ENCODE assay signal across 30 cellular contexts in genomic region chr5:6592611-6593010, GRCh38. TPM values are rescaled to one million over a fixed set of nuclear protein-coding genes. Genes with fewer than 3 reads are reported as not detected.
DNase-seq lines count a peak whose midpoint lies in the region; ATAC-seq, FAIRE-seq and TF ChIP-seq lines count a peak whose summit lies in the region.
"Had no signal": no experiment of that assay in that cellular context is flagged by ENCODE, and none has a peak within 500 bp of the region (broad histone marks: within the 10 kb centered on the region; RNA-seq: fewer than 3 reads in every experiment).

No MANE protein-coding gene starts in this region.

- WGBS in liver = 24% methylated on average over 3 of the region's 3 CpGs
- 32% methylated on average over 3 of the region's 3 CpGs for WGBS in HepG2 (ENCODE audit: low lambda C conversion rate)

- H3K79me2 ChIP-seq in HepG2 (ENCODE audit: insufficient read depth, low read length) = no peaks in the 10 kb centered on the region

- peak overlapping the region; percentile 92 to 96 for H3K27ac ChIP-seq in liver (ENCODE audit: low read depth in 1 of 2, low read length in 2 of 2)
- H3K27ac ChIP-seq in HepG2 (ENCODE audit: extremely low read length, insufficient read depth, low read length) = no peak overlapping the region
- H3K27ac ChIP-seq: pancreas, suprapubic skin, uterus, WERI-Rb-1 had no signal

- H3K27me3 ChIP-seq in liver (ENCODE audit: control insufficient read depth in 4 of 4, insufficient read depth in 4 of 4, low read length in 3 of 4) (no peaks in the 10 kb centered on the region), HepG2 (ENCODE audit: control insufficient read depth in 1 of 2, insufficient read depth in 2 of 2, low read length in 2 of 2) (no peaks in the 10 kb centered on the region)
- H3K27me3 ChIP-seq: pancreas, suprapubic skin, uterus had no signal

- no peaks in the 10 kb centered on the region for H4K20me1 ChIP-seq in HepG2 (ENCODE audit: insufficient read depth, low read length)

- no peak for DNase-seq in HepG2 (ENCODE audit: low spot score)
- peak; percentile 15 for DNase-seq in NOMO-1 treated with DMSO at 0.1 percent for 48 hours (lab: John Stamatoyannopoulos, UW; ENCODE audit: unreplicated experiment)
- DNase-seq in fibroblast of peridontal ligament (ENCODE audit: extremely low read depth) = peak; percentile 8
- DNase-seq in amygdala (lab: John Stamatoyannopoulos, UW) = no peak
- no peak for DNase-seq in H54 (ENCODE audit: insufficient read length, low spot score)
- DNase-seq in NCI-H2029 (lab: John Stamatoyannopoulos, UW) = no peak
- DNase-seq: activated CD4-positive, alpha-beta memory T cell treated with anti-CD3 and anti-CD28 coated beads for 36 hours; activated naive CD4-positive, alpha-beta T cell treated with anti-CD3 and anti-CD28 coated beads for 36 hours; activated T-cell treated with anti-CD3 and anti-CD28 coated beads, Interleukin-2, amount 50 U/mL, for 4 hours; aorta; CD4-positive, alpha-beta T cell; central memory CD4-positive, alpha-beta T cell; DMS 273 treated with DMSO at 0.1 percent for 48 hours; erythroblast; GF-D8; Karpas-422; naive thymus-derived CD8-positive, alpha-beta T cell; NCI-H1417 treated with DMSO at 0.1 percent for 48 hours; NCI-H2171; NCI-H526; pancreas; uterus; WERI-Rb-1 had no signal

- H3K4me1 ChIP-seq in liver (ENCODE audit: control insufficient read depth in 4 of 4, insufficient read depth in 4 of 4, low read length in 3 of 4) (peaks cover 12 to 76% (median 44%) of the 10 kb centered on the region in 4 donors), HepG2 (ENCODE audit: insufficient read depth, low read length) (no peaks in the 10 kb centered on the region)
- H3K4me1 ChIP-seq: pancreas, suprapubic skin, uterus had no signal

- H3K4me3 ChIP-seq in liver (ENCODE audit: low read depth in 1 of 3, low read length in 3 of 3) (no peak overlapping the region), HepG2 (replicated peaks in 1 of 3; ENCODE audit: insufficient read depth in 1 of 3, low read depth in 2 of 3, low read length in 3 of 3) (no peak overlapping the region)
- H3K4me3 ChIP-seq: pancreas, suprapubic skin, uterus had no signal

- no peaks in the 10 kb centered on the region for H3K9me3 ChIP-seq in liver (ENCODE audit: control insufficient read depth in 4 of 4, low read length in 3 of 4)
- no peaks in the 10 kb centered on the region for H3K9me3 ChIP-seq in HepG2 (ENCODE audit: low read length)
- H3K9me3 ChIP-seq: pancreas, suprapubic skin, uterus had no signal

- H2AFZ ChIP-seq in HepG2 (ENCODE audit: low read length) = no peak overlapping the region

- H3K4me2 ChIP-seq in HepG2 (ENCODE audit: low read depth, low read length) = no peak overlapping the region

- BruUV-seq in HepG2 (replicated peaks; lab: Mats Ljungman, UMichigan) = no TSS peak

- in situ Hi-C loops in HepG2 (cut with HindIII; ENCODE audit: extremely low pct_ligation_motif_present, low pct_unique_long_range_greater_than_20kb) = no loop called here

- no peak for TF ChIP-seq CTCF in liver (IDR thresholded peaks at IDR 0.05; ENCODE audit: low read depth, low read length, missing input control)
- TF ChIP-seq CTCF in HepG2 (CRISPR knock-in tag; IDR thresholded peaks at IDR 0.05) = no peak

- POLR2A ChIA-PET in HepG2 (lab: Yijun Ruan, JAX) = no interaction called here

- TF ChIP-seq EP300 in HepG2 (IDR thresholded peaks at IDR 0.05; ENCODE audit: low read depth in 2 of 2, low read length in 2 of 2) (no peak), HepG2 (CRISPR knock-in tag; IDR thresholded peaks at IDR 0.05; ENCODE audit: borderline replicate concordance) (no peak)

- no peak for ATAC-seq in HepG2
- ATAC-seq in GM21619 (IDR thresholded peaks at IDR 0.05; ENCODE audit: unreplicated experiment) = no peak
- ATAC-seq: activated T-cell treated with anti-CD3 and anti-CD28 coated beads, Interleukin-2, amount 50 U/mL, for 4 hours; naive thymus-derived CD8-positive, alpha-beta T cell; pancreas; sciatic nerve; stimulated activated effector memory CD8-positive, alpha-beta T cell treated with anti-CD3 and anti-CD28 coated beads, Interleukin-12 subunit alpha, Interleukin-12 subunit beta, amount 100 ng/mL, for 72 hours had no signal

- CTCF ChIA-PET in HepG2 (lab: Yijun Ruan, JAX; ENCODE audit: low intra/inter-chr PET ratio, low total read pairs) = no interaction called here

- no peaks in the 10 kb centered on the region for H3K36me3 ChIP-seq in liver (ENCODE audit: control insufficient read depth in 4 of 4, insufficient read depth in 3 of 4, low read depth in 1 of 4, low read length in 3 of 4)
- H3K36me3 ChIP-seq in HepG2 (replicated peaks in 1 of 2; ENCODE audit: control insufficient read depth in 1 of 2, insufficient read depth in 2 of 2, low read length in 2 of 2) = 0 out of 5 replicates have a peak, but pooled peaks cover 0 to 4% of the 10 kb centered on the region in 2 experiments
- H3K36me3 ChIP-seq: uterus had no signal

- H3K9ac ChIP-seq in liver (ENCODE audit: low read depth in 1 of 2, low read length in 2 of 2) = peak overlapping the region in 1 of 2 donors; percentile 2
- H3K9ac ChIP-seq in HepG2 (ENCODE audit: insufficient read depth, low read depth, low read length) = no peak overlapping the region

- intact Hi-C loops in HepG2 (cut with micrococcal nuclease; ENCODE audit: unreplicated experiment) = no loop called here

- TF ChIP-seq RAD21 in liver (IDR thresholded peaks at IDR 0.05) (peak in 1 of 2 donors; percentile 44), HepG2 (CRISPR knock-in tag; IDR thresholded peaks at IDR 0.05) (no peak)

- FAIRE-seq in HepG2 (lab: Jason Lieb, UNC) = no peak
- FAIRE-seq in H54 (lab: Jason Lieb, UNC) = no peak
- FAIRE-seq: GM12891, HTR-8/SVneo, pancreas had no signal

- TF ChIP-seq POLR2A in HepG2 (IDR thresholded peaks at IDR 0.05; ENCODE audit: insufficient read depth in 1 of 2, low read depth in 2 of 2, low read length in 2 of 2) (no peak), H54 (IDR thresholded peaks at IDR 0.05; ENCODE audit: low read depth, low read length) (no peak)

TF ChIP-seq in HepG2, 621 proteins besides CTCF, POLR2A, EP300 and RAD21 (continues in another document):
- TF ChIP-seq RBAK (CRISPR knock-in tag; IDR thresholded peaks at IDR 0.05) = no peak
- TF ChIP-seq ZNF207 (IDR thresholded peaks at IDR 0.05; ENCODE audit: borderline replicate concordance) = no peak

RNA-seq across cellular contexts. Expression of gene NSUN2, which starts 40.2 kb away (rescaled TPM):
- 10 to 100 TPM; 26.9 to 52.2 TPM for total RNA-seq in liver
- polyA plus RNA-seq in liver = 10 to 100 TPM; 27.2 to 29.1 TPM
- 69.1 and 71.4 TPM in 2 replicates for total RNA-seq in HepG2 (2016; rRNA removed; fragmentation: Illumina TruSeq; extraction: Trizol)
- total RNA-seq in HepG2 (2016; cell fraction: cytosol; rRNA removed; fragmentation: Illumina TruSeq; extraction: Trizol; ENCODE audit: low read depth) = 12.3 and 15.9 TPM in 2 replicates
- 58.5 and 66.7 TPM in 2 replicates for total RNA-seq in HepG2 (2016; cell fraction: insoluble cytoplasmic fraction; rRNA removed; fragmentation: Illumina TruSeq; extraction: Trizol)
- total RNA-seq in HepG2 (2016; cell fraction: membrane; rRNA removed; fragmentation: Illumina TruSeq; extraction: Trizol) = 16.2 and 18.1 TPM in 2 replicates
- total RNA-seq in HepG2 (2016; cell fraction: nucleus; rRNA removed; fragmentation: Illumina TruSeq; extraction: Trizol) = 50.6 and 60.7 TPM in 2 replicates
- 51.7 and 52.1 TPM in 2 replicates for polyA plus RNA-seq in HepG2 (2011; rRNA removed)
- polyA plus RNA-seq in HepG2 (2011; cell fraction: cytosol; rRNA removed) = 24.9 and 27.2 TPM in 2 replicates
- polyA plus RNA-seq in HepG2 (2011; cell fraction: nucleus; rRNA removed) = 138 and 148 TPM in 2 replicates
- polyA plus RNA-seq in HepG2 (2012) = 44.6 and 48.0 TPM in 2 replicates
- polyA plus RNA-seq in HepG2 (2016; cell fraction: cytosol; fragmentation: Illumina TruSeq; extraction: Trizol; ENCODE audit: low read depth) = 2.3 and 3.1 TPM in 2 replicates
- polyA plus RNA-seq in HepG2 (2016; cell fraction: insoluble cytoplasmic fraction; fragmentation: Illumina TruSeq; extraction: Trizol; ENCODE audit: low read depth) = 59.3 and 62.8 TPM in 2 replicates
- polyA plus RNA-seq in HepG2 (2016; cell fraction: membrane; fragmentation: Illumina TruSeq; extraction: Trizol; ENCODE audit: low read depth) = 7.1 and 8.4 TPM in 2 replicates
- 140 and 147 TPM in 2 replicates for polyA plus RNA-seq in HepG2 (2016; cell fraction: nucleus; fragmentation: Illumina TruSeq; extraction: Trizol; ENCODE audit: insufficient read depth, low read depth)
- polyA minus RNA-seq in HepG2 (2011; rRNA and poly(A)+ RNA removed; ENCODE audit: low replicate concordance) = 25.9 and 113 TPM in 2 replicates
- polyA minus RNA-seq in HepG2 (2011; cell fraction: cytosol; rRNA and poly(A)+ RNA removed) = 17.2 and 20.0 TPM in 2 replicates
- 82.3 and 82.4 TPM in 2 replicates for polyA minus RNA-seq in HepG2 (2011; cell fraction: nucleus; rRNA and poly(A)+ RNA removed)

RNA-seq across cellular contexts. Expression of gene SRD5A1, which starts 40.6 kb away (rescaled TPM):
- 10 to 100 TPM in 1 of 2 donors, 1 to 10 TPM in 1; 6.3 to 87.0 TPM for total RNA-seq in liver
- 10 to 100 TPM; 43.1 to 52.2 TPM for polyA plus RNA-seq in liver
- total RNA-seq in HepG2 (2016; rRNA removed; fragmentation: Illumina TruSeq; extraction: Trizol) = 6.1 and 7.1 TPM in 2 replicates
- total RNA-seq in HepG2 (2016; cell fraction: cytosol; rRNA removed; fragmentation: Illumina TruSeq; extraction: Trizol; ENCODE audit: low read depth) = 2.8 and 4.1 TPM in 2 replicates
- total RNA-seq in HepG2 (2016; cell fraction: insoluble cytoplasmic fraction; rRNA removed; fragmentation: Illumina TruSeq; extraction: Trizol) = 5.8 and 5.9 TPM in 2 replicates
- total RNA-seq in HepG2 (2016; cell fraction: membrane; rRNA removed; fragmentation: Illumina TruSeq; extraction: Trizol) = 5.5 and 6.5 TPM in 2 replicates
- 4.9 and 7.7 TPM in 2 replicates for total RNA-seq in HepG2 (2016; cell fraction: nucleus; rRNA removed; fragmentation: Illumina TruSeq; extraction: Trizol)
- polyA plus RNA-seq in HepG2 (2011; rRNA removed) = 9.9 and 11.3 TPM in 2 replicates
- 7.8 and 8.2 TPM in 2 replicates for polyA plus RNA-seq in HepG2 (2011; cell fraction: cytosol; rRNA removed)
- 10.7 TPM in 2 replicates for polyA plus RNA-seq in HepG2 (2011; cell fraction: nucleus; rRNA removed)
- 4.4 and 4.9 TPM in 2 replicates for polyA plus RNA-seq in HepG2 (2012)
- polyA plus RNA-seq in HepG2 (2016; cell fraction: cytosol; fragmentation: Illumina TruSeq; extraction: Trizol; ENCODE audit: low read depth) = 3.6 and 3.9 TPM in 2 replicates
- 8.8 and 9.6 TPM in 2 replicates for polyA plus RNA-seq in HepG2 (2016; cell fraction: insoluble cytoplasmic fraction; fragmentation: Illumina TruSeq; extraction: Trizol; ENCODE audit: low read depth)
- 6.4 and 6.8 TPM in 2 replicates for polyA plus RNA-seq in HepG2 (2016; cell fraction: membrane; fragmentation: Illumina TruSeq; extraction: Trizol; ENCODE audit: low read depth)
- 8.8 and 9.4 TPM in 2 replicates for polyA plus RNA-seq in HepG2 (2016; cell fraction: nucleus; fragmentation: Illumina TruSeq; extraction: Trizol; ENCODE audit: insufficient read depth, low read depth)
- polyA minus RNA-seq in HepG2 (2011; rRNA and poly(A)+ RNA removed; ENCODE audit: low replicate concordance) = 19.3 and 93.8 TPM in 2 replicates
- 2.8 and 4.6 TPM in 2 replicates for polyA minus RNA-seq in HepG2 (2011; cell fraction: cytosol; rRNA and poly(A)+ RNA removed)
- polyA minus RNA-seq in HepG2 (2011; cell fraction: nucleus; rRNA and poly(A)+ RNA removed) = 10.6 and 11.2 TPM in 2 replicates

Comparison
In these comparisons a context has a peak if more than half of its experiments do, and no peak if none do; other contexts are left out.
1. DNase-seq: peak in NOMO-1 treated with DMSO at 0.1 percent for 48 hours (single experiment) and fibroblast of peridontal ligament (single experiment); none in HepG2 (single experiment), amygdala (0 of 56), H54 (single experiment) and NCI-H2029 (single experiment).